7 cellular contexts compared by ENCODE assay signal in the genomic region with DNA sequence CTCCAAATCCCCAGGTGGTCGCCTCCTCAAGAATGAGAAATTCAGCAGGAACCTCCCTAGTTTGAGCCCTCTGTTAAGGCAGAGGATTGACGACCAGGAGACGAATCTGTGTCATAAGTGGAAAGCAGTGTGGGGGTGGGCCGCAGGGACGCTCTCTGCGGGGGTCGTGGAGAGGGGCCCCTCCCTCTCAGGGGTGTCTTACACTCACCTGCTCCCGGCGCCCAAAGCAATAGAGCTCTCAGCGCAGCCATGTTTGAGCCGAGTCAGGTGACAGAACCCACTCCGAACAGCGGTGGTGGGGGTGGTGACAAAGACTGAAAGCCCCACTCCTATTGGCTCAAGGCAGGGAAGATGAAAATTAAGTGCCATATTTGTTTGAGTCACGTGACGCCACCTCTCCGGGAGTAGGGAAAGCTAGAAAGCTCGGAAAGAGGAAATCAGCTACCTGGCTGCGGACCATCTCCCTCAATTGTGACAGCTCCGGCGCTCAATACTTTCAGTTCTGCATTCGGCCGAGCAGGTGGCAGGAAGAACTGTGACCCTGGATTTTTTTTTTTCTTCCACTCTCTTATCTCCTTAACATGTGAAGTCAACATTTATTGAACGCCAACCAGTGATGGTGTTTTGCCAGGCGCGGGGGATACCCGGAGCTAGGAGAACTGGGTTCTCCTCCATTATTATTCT.
A peak's percentile ranks its signal among the peaks of the same experiment; 100 is the strongest.
DNase-seq lines count a peak whose midpoint lies in the region; ATAC-seq and FAIRE-seq lines count a peak whose summit lies in the region.

A gene (minus strand): TSS at position 265 of the 684 bp plus-strand sequence. CDS start 627 bp downstream, outside the sequence.

- ATAC-seq in HG02981 (IDR thresholded peaks at IDR 0.05; ENCODE audit: unreplicated experiment), result peak; percentile 83

- peak; percentile 74 for DNase-seq in GM18507 (ENCODE audit: extremely low spot score, insufficient read length, low read depth)
- DNase-seq in NCI-H2029 treated with DMSO at 0.1 percent for 48 hours (lab: John Stamatoyannopoulos, UW), result peak; percentile 82
- DNase-seq in T-helper 9 cell, result peak; percentile 81
- DNase-seq in astrocyte of the hippocampus (ENCODE audit: low read depth, low spot score), result peak; percentile 97
- DNase-seq in hippocampal formation (lab: John Stamatoyannopoulos, UW), result peak; percentile 88 to 97
- DNase-seq in retina, result peak; percentile 91

- FAIRE-seq in GM18507 (lab: Jason Lieb, UNC), result peak; percentile 99

Comparison
In these comparisons a context has a peak if more than half of its experiments do, and no peak if none do; other contexts are left out.
1. Peak in every context shown above with its lines: DNase-seq and ATAC-seq.